ENCODE assay signal across 18 cellular contexts in the genomic region with DNA sequence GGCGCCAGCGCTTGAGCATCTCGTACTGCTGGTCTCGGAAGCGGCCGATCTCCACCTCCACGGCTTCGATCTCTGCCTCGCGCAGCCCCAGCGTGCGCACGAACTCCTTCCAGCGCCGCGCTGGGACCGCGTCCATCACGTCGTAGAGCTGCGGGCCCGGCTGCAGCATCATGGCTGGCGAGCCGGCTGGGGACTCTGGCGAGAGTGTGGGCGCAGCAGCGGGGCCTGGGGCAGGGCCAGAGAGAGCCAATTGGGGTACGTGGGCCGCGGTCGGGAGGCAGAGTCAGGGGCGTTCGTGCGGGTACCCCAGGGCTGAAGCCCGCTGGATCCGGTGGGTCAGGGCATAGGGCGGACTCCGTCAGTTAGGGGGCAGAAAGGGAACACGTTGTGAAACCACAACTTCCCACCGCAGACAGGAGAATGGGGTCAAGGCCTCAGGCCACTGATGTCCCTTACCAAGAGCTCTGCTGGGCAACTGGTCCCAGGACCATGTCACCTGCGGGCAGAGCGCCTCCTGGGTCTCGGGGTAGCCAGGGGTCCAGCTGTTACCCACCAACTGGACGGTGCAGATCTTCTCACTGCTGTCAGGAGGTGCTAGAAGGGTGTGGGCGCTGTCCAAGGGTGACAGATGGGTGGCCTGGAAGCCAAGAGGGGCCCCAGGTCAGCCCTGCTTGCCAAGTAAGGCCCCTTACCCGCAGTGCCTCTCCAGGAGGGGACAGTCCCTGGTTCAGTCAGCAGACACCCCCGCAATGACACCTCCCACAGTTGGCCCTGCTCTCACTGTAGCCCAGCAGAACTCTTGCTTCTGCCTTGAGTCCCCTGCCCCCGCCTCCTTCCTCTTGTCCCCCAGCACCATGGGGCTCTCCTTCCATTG. TPM values are rescaled to one million over a fixed set of nuclear protein-coding genes. Genes with fewer than 3 reads are reported as not detected.
DNase-seq lines count a peak whose midpoint lies in the region; ATAC-seq and TF ChIP-seq lines count a peak whose summit lies in the region.
"Had no signal": no experiment of that assay in that cellular context is flagged by ENCODE, and none has a peak within 500 bp of the region (broad histone marks: within the 10 kb centered on the region; RNA-seq: fewer than 3 reads in every experiment).

No MANE protein-coding gene starts in this region.

- no peaks in the 10 kb centered on the region for H3K4me1 Mint-ChIP-seq in chondrocyte (ENCODE audit: low read depth)
- peaks cover 71% of the 10 kb centered on the region for H3K4me1 Mint-ChIP-seq in stimulated activated naive CD8-positive, alpha-beta T cell treated with anti-CD3 and anti-CD28 coated beads, Interleukin-15, amount 100 ng/mL, for 72 hours

- peak; percentile 32 for DNase-seq in stimulated activated CD4-positive, alpha-beta T cell treated with anti-CD3 and anti-CD28 coated beads, Interleukin-2, amount 100 ng/mL, for 4 hours (ENCODE audit: low read depth)
- DNase-seq in stimulated activated CD4-positive, alpha-beta T cell treated with anti-CD3 and anti-CD28 coated beads, Interleukin-1b, Interleukin-23, amount 100 ng/mL, for 48 hours = no peak
- DNase-seq in activated CD4-positive, alpha-beta T cell treated with anti-CD3 and anti-CD28 coated beads, Interleukin-2, amount 50 U/mL, for 4 hours = peak; percentile 40 to 49
- DNase-seq in chondrocyte (ENCODE audit: low spot score) (peak; percentile 92), foreskin fibroblast (no peak), NCI-H1694 (lab: John Stamatoyannopoulos, UW) (no peak)
- DNase-seq in stimulated activated naive CD8-positive, alpha-beta T cell treated with anti-CD3 and anti-CD28 coated beads, Interleukin-15, amount 100 ng/mL, for 72 hours = no peak
- DNase-seq: activated B cell treated with CpG ODN at 0.5 μM for 24 hours, GDM1, mammary epithelial cell, NCI-H146, NCI-H345, SW 1271 had no signal

- H3K27me3 Mint-ChIP-seq in chondrocyte (ENCODE audit: low read depth) = no peaks in the 10 kb centered on the region
- peaks cover 9% of the 10 kb centered on the region for H3K27me3 Mint-ChIP-seq in stimulated activated naive CD8-positive, alpha-beta T cell treated with anti-CD3 and anti-CD28 coated beads, Interleukin-15, amount 100 ng/mL, for 72 hours

- H3K4me3 Mint-ChIP-seq in chondrocyte (ENCODE audit: unreplicated experiment) = no peak overlapping the region
- H3K4me3 Mint-ChIP-seq in stimulated activated naive CD8-positive, alpha-beta T cell treated with anti-CD3 and anti-CD28 coated beads, Interleukin-15, amount 100 ng/mL, for 72 hours = peak overlapping the region; percentile 72 to 75
- H3K4me3 Mint-ChIP-seq: nephron had no signal

- no peak overlapping the region for H3K4me3 ChIP-seq in foreskin fibroblast (ENCODE audit: low read depth in 1 of 2, low read length in 2 of 2)
- H3K4me3 ChIP-seq: GM23248 had no signal

- no peak overlapping the region for H3K27ac Mint-ChIP-seq in chondrocyte (ENCODE audit: unreplicated experiment)
- peak overlapping the region; percentile 53 to 93 for H3K27ac Mint-ChIP-seq in stimulated activated naive CD8-positive, alpha-beta T cell treated with anti-CD3 and anti-CD28 coated beads, Interleukin-15, amount 100 ng/mL, for 72 hours
- H3K27ac Mint-ChIP-seq: activated B cell treated with CpG ODN at 0.5 μM for 24 hours, nephron had no signal

- H3K9me3 Mint-ChIP-seq in chondrocyte (ENCODE audit: low read depth) = no peaks in the 10 kb centered on the region
- no peaks in the 10 kb centered on the region for H3K9me3 Mint-ChIP-seq in stimulated activated naive CD8-positive, alpha-beta T cell treated with anti-CD3 and anti-CD28 coated beads, Interleukin-15, amount 100 ng/mL, for 72 hours
- H3K9me3 Mint-ChIP-seq: activated B cell treated with CpG ODN at 0.5 μM for 24 hours, nephron had no signal

- TF ChIP-seq CTCF in chondrocyte (IDR thresholded peaks at IDR 0.05) = no peak
- no peak for TF ChIP-seq CTCF in foreskin fibroblast (IDR thresholded peaks at IDR 0.05; ENCODE audit: low read depth, low read length)

- ATAC-seq in stimulated activated naive CD8-positive, alpha-beta T cell treated with anti-CD3 and anti-CD28 coated beads, Interleukin-15, amount 100 ng/mL, for 72 hours = no peak
- no peak for ATAC-seq in HG02763 (IDR thresholded peaks at IDR 0.05; ENCODE audit: unreplicated experiment)

- H3K36me3 Mint-ChIP-seq in chondrocyte (ENCODE audit: low read depth) = peaks cover 18% of the 10 kb centered on the region

RNA-seq across cellular contexts. Expression of a gene that starts 4.2 kb away (rescaled TPM):
- total RNA-seq in chondrocyte = 20.1 to 32.4 TPM (median 21.4 TPM) in 3 replicates

RNA-seq across cellular contexts. Expression of a gene that starts 29.7 kb away (rescaled TPM):
- 32.4 to 50.5 TPM (median 33.6 TPM) in 3 replicates for total RNA-seq in chondrocyte

RNA-seq across cellular contexts. Expression of a gene that starts 37.2 kb away (rescaled TPM):
- total RNA-seq in chondrocyte = 0.57 to 2.5 TPM (median 2.1 TPM) in 3 replicates
- total RNA-seq: GM23248 had no signal

RNA-seq across cellular contexts. Expression of a gene that starts 42.1 kb away (rescaled TPM):
- 0.15 to 0.36 TPM in 2 of 3 replicates, not detected in the other for total RNA-seq in chondrocyte
- total RNA-seq: activated B cell treated with CpG ODN at 0.5 μM for 24 hours, GM23248, HT-29, temporal lobe had no signal

Comparison
In these comparisons a context has a peak if more than half of its experiments do, and no peak if none do; other contexts are left out.
1. DNase-seq: peak in stimulated activated CD4-positive, alpha-beta T cell treated with anti-CD3 and anti-CD28 coated beads, Interleukin-2, amount 100 ng/mL, for 4 hours (single experiment), activated CD4-positive, alpha-beta T cell treated with anti-CD3 and anti-CD28 coated beads, Interleukin-2, amount 50 U/mL, for 4 hours (2 of 2) and chondrocyte (single experiment); none in stimulated activated CD4-positive, alpha-beta T cell treated with anti-CD3 and anti-CD28 coated beads, Interleukin-1b, Interleukin-23, amount 100 ng/mL, for 48 hours (single experiment), stimulated activated naive CD8-positive, alpha-beta T cell treated with anti-CD3 and anti-CD28 coated beads, Interleukin-15, amount 100 ng/mL, for 72 hours (0 of 2), foreskin fibroblast (0 of 2) and NCI-H1694 (single experiment).